Comparison of ENCODE assay signal across 8 cellular contexts in genomic region chr4:122921971-122922876, GRCh38. TPM values are rescaled to one million over a fixed set of nuclear protein-coding genes. Genes with fewer than 3 reads are reported as not detected.
DNase-seq lines count a peak whose midpoint lies in the region; ATAC-seq and TF ChIP-seq lines count a peak whose summit lies in the region.

Gene NUDT6, minus strand, starts transcription at chr4:122922597. Its CDS starts 25 bp downstream, at chr4:122922572.

- WGBS in adipose tissue, 3 donors, result 0% methylated on average over 63 of the region's 63 CpGs
- WGBS in heart left ventricle, 4 donors, result 0 to 1% (median 1%) methylated on average over 31 to 63 of the region's 63 CpGs
- no CpG with 5 or more reads among the region's 63 CpGs for WGBS in trophoblast cell (ENCODE audit: extremely low coverage, insufficient coverage, insufficient read length)

- peak within 1 kb of the TSS; percentile 93 for H3K4me2 ChIP-seq in trophoblast cell (ENCODE audit: low read length)

- ATAC-seq in GM21825 (IDR thresholded peaks at IDR 0.05; ENCODE audit: unreplicated experiment) (peak; percentile 63), heart left ventricle (peak; percentile 91 to 94 (median 92))

- H2BK5ac ChIP-seq in trophoblast cell (ENCODE audit: low read depth, low read length, poor library complexity), result peak within 1 kb of the TSS; percentile 47

- DNase-seq in GDM1 (lab: John Stamatoyannopoulos, UW), result peak; percentile 50
- peak; percentile 53 for DNase-seq in KBM-7
- DNase-seq in SK-N-DZ (ENCODE audit: low spot score), result peak; percentile 74
- peak; percentile 57 to 78 (median 70) for DNase-seq in heart left ventricle
- DNase-seq in trophoblast cell, result peak; percentile 30 to 65
- DNase-seq in vagina (ENCODE audit: extremely low spot score in 2 of 2), result no peak

- intact Hi-C loops in heart left ventricle (cut with DNase I), result loop anchor here in 8 of 10 donors (2.0 to 10.0 kb wide), 9 partner anchors 95 to 1343 kb away; partner anchors contain the start of genes BBS12 (in 3 of the 8) and FGF2 (in 3 of the 8)
- intact Hi-C loops in vagina (cut with DNase I), result loop anchor here (5.0 to 10.0 kb wide), 2 partner anchors 95 to 187 kb away; partner anchors contain the start of genes BBS12 and FGF2

- H3K4me1 ChIP-seq in heart left ventricle (peaks cover 0 to 21% (median 12%) of the 10 kb centered on the region in 12 donors), trophoblast cell (ENCODE audit: control insufficient read depth in 1 of 2, insufficient read depth in 2 of 2, low read length in 2 of 2) (peaks cover 0 to 4% of the 10 kb centered on the region in 2 experiments), vagina (peaks cover 24% of the 10 kb centered on the region)

- H2AFZ ChIP-seq in trophoblast cell (ENCODE audit: insufficient read depth, low read length, poor library complexity), result peak within 1 kb of the TSS; percentile 94

- no peaks in the 10 kb centered on the region for H3K9me3 ChIP-seq in heart left ventricle
- no peaks in the 10 kb centered on the region for H3K9me3 ChIP-seq in trophoblast cell (ENCODE audit: insufficient read depth, low read depth, low read length)
- no peaks in the 10 kb centered on the region for H3K9me3 ChIP-seq in vagina

- H3K14ac ChIP-seq in trophoblast cell (ENCODE audit: low read length), result peak within 1 kb of the TSS; percentile 59

- peak within 1 kb of the TSS; percentile 83 for H3K9ac ChIP-seq in trophoblast cell (ENCODE audit: low read length)

- H3K79me1 ChIP-seq in trophoblast cell (ENCODE audit: low read length), result peaks cover 7% of the 10 kb centered on the region

- H3K79me2 ChIP-seq in trophoblast cell (ENCODE audit: control insufficient read depth, insufficient read depth, low read length, poor library complexity), result peaks cover 2% of the 10 kb centered on the region

- peak within 1 kb of the TSS; percentile 68 for H3K18ac ChIP-seq in trophoblast cell (ENCODE audit: low read length)

- in situ Hi-C loops in KBM-7 (cut with MboI; ENCODE audit: low pct_unique_long_range_greater_than_20kb, low sequenced_read_pairs), result loop anchor here (25.0 kb wide), 2 partner anchors 160 to 310 kb away; partner anchors contain the start of gene IL21

- peak within 1 kb of the TSS; percentile 68 to 95 (median 85) for H3K4me3 ChIP-seq in heart left ventricle
- H3K4me3 ChIP-seq in trophoblast cell (ENCODE audit: low read depth, low read length), result peak within 1 kb of the TSS; percentile 91
- H3K4me3 ChIP-seq in vagina, result peak within 1 kb of the TSS; percentile 74 to 83

- TF ChIP-seq CTCF in heart left ventricle (IDR thresholded peaks at IDR 0.05), result no peak
- TF ChIP-seq CTCF in vagina (IDR thresholded peaks at IDR 0.05), result no peak

- H4K8ac ChIP-seq in trophoblast cell (ENCODE audit: low read depth, low read length), result peak within 1 kb of the TSS; percentile 89

- H2BK120ac ChIP-seq in trophoblast cell (ENCODE audit: insufficient read depth, low read length, poor library complexity), result peak within 1 kb of the TSS; percentile 43

- no peak within 1 kb of the TSS for H2BK12ac ChIP-seq in trophoblast cell (ENCODE audit: low read length)

- no peak within 1 kb of the TSS for H3K23ac ChIP-seq in trophoblast cell (ENCODE audit: low read length)

- H3K27ac ChIP-seq in adipose tissue (ENCODE audit: low read depth, low read length), result peak within 1 kb of the TSS; percentile 42
- peak within 1 kb of the TSS; percentile 62 to 86 (median 77) for H3K27ac ChIP-seq in heart left ventricle
- H3K27ac ChIP-seq in trophoblast cell (ENCODE audit: low read depth, low read length), result peak within 1 kb of the TSS; percentile 1
- peak within 1 kb of the TSS; percentile 82 for H3K27ac ChIP-seq in vagina

- H3K4ac ChIP-seq in trophoblast cell (ENCODE audit: low read depth, low read length), result peak within 1 kb of the TSS; percentile 42

- peak within 1 kb of the TSS; percentile 56 for H4K91ac ChIP-seq in trophoblast cell (ENCODE audit: low read depth, low read length)

- no peak within 1 kb of the TSS for H2AK5ac ChIP-seq in trophoblast cell (ENCODE audit: low read length)

- H3K27me3 ChIP-seq in heart left ventricle (no peaks in the 10 kb centered on the region), trophoblast cell (ENCODE audit: insufficient read depth, low read length) (no peaks in the 10 kb centered on the region), vagina (no peaks in the 10 kb centered on the region)

- H3K36me3 ChIP-seq in heart left ventricle (peaks cover 0 to 3% (median 0%) of the 10 kb centered on the region in 9 donors), trophoblast cell (ENCODE audit: control insufficient read depth in 1 of 2, insufficient read depth in 2 of 2, low read length in 2 of 2) (no peaks in the 10 kb centered on the region), vagina (no peaks in the 10 kb centered on the region)

- TF ChIP-seq POLR2A in heart left ventricle (IDR thresholded peaks at IDR 0.05), result no peak
- TF ChIP-seq POLR2A in vagina (IDR thresholded peaks at IDR 0.05), result no peak

- H4K12ac ChIP-seq in trophoblast cell (ENCODE audit: low read depth, low read length), result peak within 1 kb of the TSS; percentile 67

RNA-seq across cellular contexts. Expression of gene NUDT6, which starts in this region (rescaled TPM):
- 6.9 and 8.2 TPM in 2 replicates for polyA plus RNA-seq in SK-N-DZ (2014; cell fraction: cytosol; rRNA removed)
- 9.3 and 9.9 TPM in 2 replicates for polyA plus RNA-seq in SK-N-DZ (2014; cell fraction: nucleus; rRNA removed)
- polyA plus RNA-seq in adipose tissue (10 to 100 TPM in 1 of 3 donors, 1 to 10 TPM in 2; 3.1 to 17.0 (median 9.6) TPM), heart left ventricle (10 to 100 TPM in 1 of 2 donors, 1 to 10 TPM in 1; 6.9 to 22.5 TPM)
- total RNA-seq in heart left ventricle (10 to 100 TPM in 6 of 9 donors, 1 to 10 TPM in 3; 6.7 to 19.8 (median 15.1) TPM), vagina (3.2 TPM)
- polyA plus RNA-seq in trophoblast cell (2013), result 2.8 and 3.1 TPM in 2 replicates

Comparison
In these comparisons a context has a peak if more than half of its experiments do, and no peak if none do; other contexts are left out.
1. DNase-seq: peak in GDM1 (single experiment), KBM-7 (single experiment), SK-N-DZ (single experiment), heart left ventricle (5 of 5) and trophoblast cell (2 of 2); none in vagina (0 of 2).
2. H3K27ac ChIP-seq: peak in every context shown above with its lines; median percentile 82 in vagina; 77 in heart left ventricle; 42 in adipose tissue; 1 in trophoblast cell.
3. Peak in every context shown above with its lines, with median percentiles within 50 percentile points of each other: H3K4me3 ChIP-seq.